Comparison of ENCODE assay signal across 8 cellular contexts in genomic region chr9:38392235-38393127, GRCh38. TPM values are rescaled to one million over a fixed set of nuclear protein-coding genes. Genes with fewer than 3 reads are reported as not detected.
DNase-seq lines count a peak whose midpoint lies in the region; ATAC-seq and TF ChIP-seq lines count a peak whose summit lies in the region.

Gene ALDH1B1, plus strand, starts transcription at chr9:38392702. Its CDS starts 3,047 bp downstream, at chr9:38395749.

- ATAC-seq in GM19395 (IDR thresholded peaks at IDR 0.05; ENCODE audit: unreplicated experiment): peak; percentile 96
- peak; percentile 96 for ATAC-seq in HG03521 (IDR thresholded peaks at IDR 0.05; ENCODE audit: unreplicated experiment)
- ATAC-seq in mucosa of descending colon: peak; percentile 95

- peak; percentile 91 for DNase-seq in COLO829 (ENCODE audit: low spot score)
- DNase-seq in NOMO-1 treated with dmso at 0.1 percent for 144 hours (lab: John Stamatoyannopoulos, UW; ENCODE audit: unreplicated experiment): peak; percentile 42
- DNase-seq in activated CD8-positive, alpha-beta memory T cell treated with anti-CD3 and anti-CD28 coated beads, Interleukin-2, amount 50 U/mL, for 1 hour (ENCODE audit: extremely low read depth): peak; percentile 13
- peak; percentile 80 for DNase-seq in epithelial cell of esophagus (ENCODE audit: low read depth)
- peak; percentile 89 to 93 (median 92) for DNase-seq in mucosa of descending colon
- peak; percentile 11 to 57 for DNase-seq in stimulated activated CD8-positive, alpha-beta memory T cell treated with anti-CD3 and anti-CD28 coated beads, Interleukin-4, amount 100 ng/mL, for 4 hours (ENCODE audit: low read depth in 2 of 2, low spot score in 1 of 2)

- TF ChIP-seq CTCF in epithelial cell of esophagus (IDR thresholded peaks at IDR 0.05; ENCODE audit: insufficient read depth, low read depth, low read length, missing control alignments) (no peak), mucosa of descending colon (IDR thresholded peaks at IDR 0.05) (no peak)

- H3K4me3 ChIP-seq in epithelial cell of esophagus (ENCODE audit: low read length): peak within 1 kb of the TSS; percentile 63
- H3K4me3 ChIP-seq in mucosa of descending colon: peak within 1 kb of the TSS; percentile 42

- no peaks in the 10 kb centered on the region for H3K9me3 ChIP-seq in mucosa of descending colon

- H3K4me1 ChIP-seq in mucosa of descending colon (ENCODE audit: low read depth): peaks cover 18% of the 10 kb centered on the region

- no peaks in the 10 kb centered on the region for H3K36me3 ChIP-seq in mucosa of descending colon (ENCODE audit: low read depth)

- intact Hi-C loops in mucosa of descending colon (cut with DNase I, micrococcal nuclease): loop anchor here in 1 of 2 donors (10.0 kb wide), 1 partner anchor 608 kb away; the partner anchor contains the start of gene EXOSC3

RNA-seq across cellular contexts. Expression of gene ALDH1B1, which starts in this region (rescaled TPM):
- 10 to 100 TPM; 39.5 to 58.1 (median 52.5) TPM for total RNA-seq in mucosa of descending colon

Comparison
In these comparisons a context has a peak if more than half of its experiments do, and no peak if none do; other contexts are left out.
1. Peak in every context shown above with its lines: DNase-seq, ATAC-seq and H3K4me3 ChIP-seq.
2. DNase-seq: peak in every context shown above with its lines; median percentile 92 in mucosa of descending colon; 91 in COLO829; 80 in epithelial cell of esophagus; 42 in NOMO-1 treated with dmso at 0.1 percent for 144 hours; 34 in stimulated activated CD8-positive, alpha-beta memory T cell treated with anti-CD3 and anti-CD28 coated beads, Interleukin-4, amount 100 ng/mL, for 4 hours; 13 in activated CD8-positive, alpha-beta memory T cell treated with anti-CD3 and anti-CD28 coated beads, Interleukin-2, amount 50 U/mL, for 1 hour.